2 cellular contexts compared by ENCODE assay signal in genomic region chr6:4486543-4487319, GRCh38.
TF ChIP-seq lines count a peak whose summit lies in the region.

No MANE protein-coding gene starts in this region.

TF ChIP-seq in GM23338, 12 proteins besides CTCF, POLR2A, EP300 and RAD21 (continued from another document):
- TF ChIP-seq ZNF462 (CRISPR knock-in tag; IDR thresholded peaks at IDR 0.05) = no peak
- TF ChIP-seq EZH2 (IDR thresholded peaks at IDR 0.05; ENCODE audit: low read depth, unreplicated experiment) = no peak
- TF ChIP-seq EZH2phosphoT487 (IDR thresholded peaks at IDR 0.05; ENCODE audit: unreplicated experiment) = no peak

TF ChIP-seq in WTC11, 78 proteins besides CTCF, POLR2A, EP300 and RAD21 (continued from another document):
- TF ChIP-seq PREB (CRISPR knock-in tag; IDR thresholded peaks at IDR 0.05; ENCODE audit: borderline replicate concordance) (no peak), TP53 (CRISPR knock-in tag; IDR thresholded peaks at IDR 0.05) (no peak), EMX1 (CRISPR knock-in tag; IDR thresholded peaks at IDR 0.05) (no peak), IRF2 (CRISPR knock-in tag; IDR thresholded peaks at IDR 0.05; ENCODE audit: borderline replicate concordance, low read depth) (no peak), HMGA2 (CRISPR knock-in tag; IDR thresholded peaks at IDR 0.05) (no peak), CREB1 (CRISPR knock-in tag; IDR thresholded peaks at IDR 0.05) (no peak), JUN (CRISPR knock-in tag; IDR thresholded peaks at IDR 0.05) (no peak), PRDM15 (CRISPR knock-in tag; IDR thresholded peaks at IDR 0.05) (no peak), IRF1 (CRISPR knock-in tag; IDR thresholded peaks at IDR 0.05) (no peak)
